23 cellular contexts compared by ENCODE assay signal in genomic region chr5:120610145-120610544, GRCh38.
DNase-seq lines count a peak whose midpoint lies in the region; ATAC-seq, FAIRE-seq and TF ChIP-seq lines count a peak whose summit lies in the region.
"Had no signal": no experiment of that assay in that cellular context is flagged by ENCODE, and none has a peak within 500 bp of the region (broad histone marks: within the 10 kb centered on the region; RNA-seq: fewer than 3 reads in every experiment).

No MANE protein-coding gene starts in this region.

- H3K9me3 ChIP-seq in IMR-90 (ENCODE audit: control insufficient read depth, insufficient read depth, low read length) (no peaks in the 10 kb centered on the region), astrocyte (ENCODE audit: insufficient read depth, low read depth, low read length) (no peaks in the 10 kb centered on the region), T-helper 17 cell (ENCODE audit: control insufficient read depth, low read length, poor library complexity, severe bottlenecking) (no peaks in the 10 kb centered on the region)
- H3K9me3 ChIP-seq: BLaER1 had no signal

- H3K4ac ChIP-seq in IMR-90 (ENCODE audit: low read depth, low read length) (peak overlapping the region; percentile 57), mesendoderm (ENCODE audit: low read depth, low read length) (no peak overlapping the region)

- H2AFZ ChIP-seq in ACC112 (ENCODE audit: low read length, unreplicated experiment) (peak overlapping the region; percentile 87), IMR-90 (replicated peaks; ENCODE audit: low read length, poor library complexity) (no peak overlapping the region), astrocyte (ENCODE audit: low read depth, low read length) (no peak overlapping the region)

- peak overlapping the region; percentile 98 for H2BK20ac ChIP-seq in IMR-90 (ENCODE audit: low read depth, low read length)

- in situ Hi-C loops in IMR-90 (cut with MboI; ENCODE audit: low sequenced_read_pairs): no loop called here

- H3K9me1 ChIP-seq in IMR-90 (ENCODE audit: insufficient read depth, low read length): peaks cover 13% of the 10 kb centered on the region

- H3K27me3 ChIP-seq in ACC112 (ENCODE audit: insufficient read depth, low read length): no peaks in the 10 kb centered on the region
- H3K27me3 ChIP-seq in IMR-90 (ENCODE audit: control insufficient read depth, insufficient read depth, low read length): no peaks in the 10 kb centered on the region
- H3K27me3 ChIP-seq in astrocyte (ENCODE audit: insufficient read depth, low read length): no peaks in the 10 kb centered on the region
- H3K27me3 ChIP-seq in mesendoderm (ENCODE audit: insufficient read depth, low read length, poor library complexity): no peaks in the 10 kb centered on the region
- H3K27me3 ChIP-seq: BLaER1 had no signal

- H3K18ac ChIP-seq in IMR-90 (ENCODE audit: low read depth, low read length): peak overlapping the region; percentile 95; the same call in 1 of the 2 replicates
- H3K18ac ChIP-seq in mesendoderm (ENCODE audit: low read length): no peak overlapping the region

- H3K4me1 ChIP-seq in ACC112 (ENCODE audit: control insufficient read depth, insufficient read depth, low read length, unreplicated experiment) (peaks cover 70% of the 10 kb centered on the region), IMR-90 (ENCODE audit: control insufficient read depth, insufficient read depth, low read length) (peaks cover 17% of the 10 kb centered on the region), astrocyte (ENCODE audit: insufficient read depth, low read length) (peaks cover 39% of the 10 kb centered on the region), mesendoderm (ENCODE audit: control insufficient read depth, low read depth, low read length) (no peaks in the 10 kb centered on the region)
- H3K4me1 ChIP-seq: BLaER1 had no signal

- H3K4me3 ChIP-seq in ACC112 (ENCODE audit: low read depth, low read length) (peak overlapping the region; percentile 43; the same call in 1 of the 2 replicates), IMR-90 (ENCODE audit: insufficient read depth, low read depth, low read length) (no peak overlapping the region), astrocyte (ENCODE audit: insufficient read depth, low read depth, low read length) (no peak overlapping the region), mesendoderm (ENCODE audit: low read length) (no peak overlapping the region)
- H3K4me3 ChIP-seq: BLaER1 had no signal

- H3K56ac ChIP-seq in IMR-90 (ENCODE audit: extremely low read depth, insufficient read depth, low read length) (peak overlapping the region; percentile 59), mesendoderm (ENCODE audit: low read length) (no peak overlapping the region)

- H3K79me1 ChIP-seq in IMR-90 (ENCODE audit: low read depth in 1 of 2, low read length in 2 of 2) (peaks cover 15 to 57% of the 10 kb centered on the region in 2 experiments), mesendoderm (ENCODE audit: low read length) (no peaks in the 10 kb centered on the region)

- TF ChIP-seq RAD21 in IMR-90 (IDR thresholded peaks at IDR 0.05; ENCODE audit: low read length): no peak

- DNase-seq in IMR-90 (no peak), astrocyte (ENCODE audit: low read depth) (no peak), mesendoderm (no peak), NCI-H2196 treated with DMSO at 0.1 percent for 48 hours (lab: John Stamatoyannopoulos, UW; ENCODE audit: unreplicated experiment) (no peak), A172 (ENCODE audit: low spot score) (no peak), T-helper 17 cell (no peak)
- DNase-seq: CD4-positive, alpha-beta T cell; COR-L47; DMS 273 treated with DMSO at 0.1 percent for 48 hours; GOT3; NCI-H1105 treated with DMSO at 0.1 percent for 48 hours; NCI-H2081; NCI-H2171; NCI-H446; NCI-H526; OCI-M1; SIG-M5 had no signal

- POLR2A ChIA-PET in IMR-90 (lab: Charles Lee; ENCODE audit: unreplicated experiment): no interaction called here

- H3K36me3 ChIP-seq in ACC112 (ENCODE audit: insufficient read depth, low read length): no peaks in the 10 kb centered on the region; the same call in 1 of the 2 replicates
- no peaks in the 10 kb centered on the region for H3K36me3 ChIP-seq in IMR-90 (ENCODE audit: control insufficient read depth, insufficient read depth, low read length)
- H3K36me3 ChIP-seq in astrocyte (ENCODE audit: insufficient read depth, low read length): no peaks in the 10 kb centered on the region
- no peaks in the 10 kb centered on the region for H3K36me3 ChIP-seq in mesendoderm (ENCODE audit: control insufficient read depth, insufficient read depth, low read length)
- H3K36me3 ChIP-seq: BLaER1 had no signal

- H3K27ac Mint-ChIP-seq in astrocyte (ENCODE audit: unreplicated experiment) (no peak overlapping the region), T-helper 17 cell (no peak overlapping the region)
- H3K27ac Mint-ChIP-seq: CD4-positive, alpha-beta T cell had no signal

- H4K20me1 ChIP-seq in IMR-90 (ENCODE audit: insufficient read depth, low read length): no peaks in the 10 kb centered on the region
- H4K20me1 ChIP-seq in astrocyte (ENCODE audit: insufficient read depth, low read length): no peaks in the 10 kb centered on the region
- H4K20me1 ChIP-seq: BLaER1 had no signal

- peak overlapping the region; percentile 74 for H2AK5ac ChIP-seq in IMR-90 (ENCODE audit: low read depth, low read length)
- H2AK5ac ChIP-seq in mesendoderm (ENCODE audit: low read length): no peak overlapping the region

- H2BK5ac ChIP-seq in IMR-90 (ENCODE audit: low read depth, low read length, poor library complexity, severe bottlenecking) (peak overlapping the region; percentile 76), mesendoderm (ENCODE audit: low read length) (no peak overlapping the region)

- intact Hi-C loops in IMR-90 (cut with micrococcal nuclease): no loop called here

- peaks cover 42% of the 10 kb centered on the region for H3K79me2 ChIP-seq in ACC112 (ENCODE audit: control insufficient read depth, insufficient read depth, low read length, unreplicated experiment)
- peaks cover 47% of the 10 kb centered on the region for H3K79me2 ChIP-seq in astrocyte (ENCODE audit: insufficient read depth, low read length)
- no peaks in the 10 kb centered on the region for H3K79me2 ChIP-seq in mesendoderm (ENCODE audit: control insufficient read depth, insufficient read depth, low read length)

- H3K9ac ChIP-seq in IMR-90 (ENCODE audit: low read depth, low read length): no peak overlapping the region
- peak overlapping the region; percentile 76 for H3K9ac ChIP-seq in astrocyte (ENCODE audit: low read length)
- H3K9ac ChIP-seq in mesendoderm (ENCODE audit: low read length): no peak overlapping the region
- H3K9ac ChIP-seq: BLaER1, KMS-11 had no signal

- CTCF ChIA-PET in IMR-90 (lab: Yijun Ruan, JAX): no interaction called here

- no peaks in the 10 kb centered on the region for H3K36me3 Mint-ChIP-seq in astrocyte (ENCODE audit: low read depth, unreplicated experiment)
- H3K36me3 Mint-ChIP-seq in T-helper 17 cell (ENCODE audit: low read depth): no peaks in the 10 kb centered on the region

- H3K23ac ChIP-seq in IMR-90 (ENCODE audit: low read depth, low read length): peak overlapping the region; percentile 67
- H3K23ac ChIP-seq in mesendoderm (ENCODE audit: low read length): no peak overlapping the region

- H2BK120ac ChIP-seq in IMR-90 (ENCODE audit: low read depth, low read length) (peak overlapping the region; percentile 84), mesendoderm (ENCODE audit: low read depth, low read length) (no peak overlapping the region)

- H2BK15ac ChIP-seq in IMR-90 (ENCODE audit: low read depth, low read length) (peak overlapping the region; percentile 51; the same call in 2 of the 3 replicates), mesendoderm (replicated peaks; ENCODE audit: low read depth) (no peak overlapping the region)

- H4K5ac ChIP-seq in IMR-90 (ENCODE audit: low read depth, low read length) (peak overlapping the region; percentile 95; the same call in 1 of the 2 replicates), mesendoderm (ENCODE audit: low read length) (no peak overlapping the region)

- H4K91ac ChIP-seq in IMR-90 (ENCODE audit: insufficient read depth, low read depth, low read length): peak overlapping the region; percentile 97

- H3K27ac ChIP-seq in ACC112 (ENCODE audit: low read depth, low read length) (peak overlapping the region; percentile 86), IMR-90 (ENCODE audit: insufficient read depth, low read length) (peak overlapping the region; percentile 3; the same call in 1 of the 2 replicates), astrocyte (ENCODE audit: low read depth, low read length) (peak overlapping the region; percentile 85), mesendoderm (ENCODE audit: low read depth, low read length) (no peak overlapping the region)
- H3K27ac ChIP-seq: BLaER1, KMS-11, RWPE1 had no signal

- peak overlapping the region; percentile 20; the same call in 1 of the 2 replicates for H3K4me2 ChIP-seq in IMR-90 (ENCODE audit: low read depth, low read length)
- H3K4me2 ChIP-seq in astrocyte (ENCODE audit: low read length): peak overlapping the region; percentile 55
- H3K4me2 ChIP-seq in mesendoderm (ENCODE audit: low read length): no peak overlapping the region
- H3K4me2 ChIP-seq: BLaER1, KMS-11 had no signal

- TF ChIP-seq POLR2A in IMR-90 (IDR thresholded peaks at IDR 0.05; ENCODE audit: low read depth, low read length): no peak

- no peak overlapping the region for H3K4me3 Mint-ChIP-seq in astrocyte (ENCODE audit: unreplicated experiment)
- H3K4me3 Mint-ChIP-seq in T-helper 17 cell: no peak overlapping the region
- H3K4me3 Mint-ChIP-seq: CD4-positive, alpha-beta T cell had no signal

- no CpG with 5 or more reads among the region's 2 CpGs for WGBS in IMR-90 (ENCODE audit: extremely low coverage in 2 of 2, insufficient read length in 1 of 2), 2 experiments
- WGBS in mesendoderm (ENCODE audit: extremely low coverage, insufficient coverage, low lambda C conversion rate): no CpG with 5 or more reads among the region's 2 CpGs

- H4K8ac ChIP-seq in IMR-90 (ENCODE audit: low read depth in 2 of 2, low read length in 2 of 2): peak overlapping the region; percentile 46 to 65; a peak in 3 of 4 replicates
- peak overlapping the region; percentile 76 for H4K8ac ChIP-seq in mesendoderm (ENCODE audit: low read depth, low read length)

- no peak for FAIRE-seq in astrocyte (lab: Jason Lieb, UNC)
- FAIRE-seq: GM12891 had no signal

- dilution Hi-C loops in IMR-90 (cut with HindIII; ENCODE audit: low sequenced_read_pairs, unreplicated experiment): no loop called here

- H2AK9ac ChIP-seq in IMR-90 (replicated peaks; ENCODE audit: low read depth, low read length, poor library complexity): peak overlapping the region; percentile 52

- no TSS peak for BruUV-seq in IMR-90 (replicated peaks; lab: Mats Ljungman, UMichigan)

- no peak for ATAC-seq in IMR-90 (ENCODE audit: low read depth)
- ATAC-seq in T-helper 17 cell: no peak
- no peak for ATAC-seq in GM19467 (IDR thresholded peaks at IDR 0.05; ENCODE audit: unreplicated experiment)

- peak overlapping the region; percentile 94 for H3K14ac ChIP-seq in IMR-90 (replicated peaks; ENCODE audit: low read depth, low read length)

- H3K27me3 Mint-ChIP-seq in astrocyte (ENCODE audit: low read depth, unreplicated experiment) (no peaks in the 10 kb centered on the region), T-helper 17 cell (no peaks in the 10 kb centered on the region)
- H3K27me3 Mint-ChIP-seq: CD4-positive, alpha-beta T cell had no signal

- H3K4me1 Mint-ChIP-seq in astrocyte (ENCODE audit: low read depth, unreplicated experiment): peaks cover 33% of the 10 kb centered on the region
- H3K4me1 Mint-ChIP-seq in T-helper 17 cell: no peaks in the 10 kb centered on the region

- TF ChIP-seq CTCF in IMR-90 (conservative IDR thresholded peaks at IDR 0.05; ENCODE audit: low read depth, low read length) (no peak), astrocyte (IDR thresholded peaks at IDR 0.05; ENCODE audit: insufficient read depth, low read depth, low read length) (no peak)

- peaks cover 3% of the 10 kb centered on the region for H3K9me3 Mint-ChIP-seq in astrocyte (ENCODE audit: unreplicated experiment)
